ENCODE assay signal across 11 cellular contexts in genomic region chr1:108831225-108831624, GRCh38. TPM values are rescaled to one million over a fixed set of nuclear protein-coding genes. Genes with fewer than 3 reads are reported as not detected.
DNase-seq lines count a peak whose midpoint lies in the region; ATAC-seq and TF ChIP-seq lines count a peak whose summit lies in the region.
"Had no signal": no experiment of that assay in that cellular context is flagged by ENCODE, and none has a peak within 500 bp of the region (broad histone marks: within the 10 kb centered on the region; RNA-seq: fewer than 3 reads in every experiment).

No MANE protein-coding gene starts in this region.

- H2AFZ ChIP-seq in OCI-LY7 (ENCODE audit: low read length), result no peak overlapping the region

- POLR2A ChIA-PET in OCI-LY7 (lab: Charles Lee), result interaction anchor here (0.6 to 1.4 kb wide), 5 partner anchors 11 to 79 kb away, joined by 3 to 7 read pairs (median 4); no protein-coding TSS in a partner anchor

- intact Hi-C loops in body of pancreas (cut with DNase I) (loop anchor here (10.0 kb wide), 1 partner anchor 434 kb away; no protein-coding TSS in a partner anchor), OCI-LY7 (cut with micrococcal nuclease; ENCODE audit: unreplicated experiment) (no loop called here)

- CTCF ChIA-PET in OCI-LY7 (lab: Charles Lee; ENCODE audit: unreplicated experiment), result no interaction called here

- H3K36me3 ChIP-seq in body of pancreas (replicated peaks in 1 of 2; ENCODE audit: insufficient read depth in 1 of 2, low read depth in 2 of 2) (no peaks in the 10 kb centered on the region), OCI-LY7 (ENCODE audit: insufficient read depth, low read length) (no peaks in the 10 kb centered on the region)

- WGBS in body of pancreas, 2 donors, result 43 to 76% methylated on average over 2 of the region's 2 CpGs

- no peaks in the 10 kb centered on the region for H3K79me2 ChIP-seq in OCI-LY7 (ENCODE audit: insufficient read depth, low read depth, low read length)

- H3K4me1 ChIP-seq in body of pancreas (peaks cover 9% of the 10 kb centered on the region), OCI-LY7 (ENCODE audit: insufficient read depth, low read length, poor library complexity, severe bottlenecking) (no peaks in the 10 kb centered on the region)

- H3K4me3 ChIP-seq in HFF-Myc (replicated peaks; ENCODE audit: low read depth, low read length) (no peak overlapping the region), body of pancreas (no peak overlapping the region), OCI-LY7 (ENCODE audit: low read depth, low read length, poor library complexity, severe bottlenecking) (no peak overlapping the region)

- H3K9me2 ChIP-seq in OCI-LY7 (ENCODE audit: insufficient read depth, low read length), result no peaks in the 10 kb centered on the region

- peak; percentile 80 for DNase-seq in HFF-Myc (ENCODE audit: extremely low read depth, low read depth)
- no peak for DNase-seq in body of pancreas
- peak; percentile 61 for DNase-seq in hepatic stellate cell (ENCODE audit: low spot score)
- peak; percentile 42 for DNase-seq in stromal cell of bone marrow (ENCODE audit: low read depth)
- DNase-seq in T-helper 9 cell, result no peak
- DNase-seq in OCI-LY7 (ENCODE audit: low spot score), result no peak
- no peak for DNase-seq in activated CD4-positive, alpha-beta T cell treated with anti-CD3 and anti-CD28 coated beads, Interleukin-2, amount 50 U/mL, for 1 hour
- DNase-seq in activated CD8-positive, alpha-beta memory T cell treated with anti-CD3 and anti-CD28 coated beads, Interleukin-2, amount 50 U/mL, for 48 hours, result no peak
- DNase-seq: NCI-H2029 treated with DMSO at 0.1 percent for 48 hours; stimulated activated CD8-positive, alpha-beta memory T cell treated with anti-CD3 and anti-CD28 coated beads, Interleukin-4, amount 100 ng/mL, for 48 hours had no signal

- no peak for TF ChIP-seq CTCF in HFF-Myc (IDR thresholded peaks at IDR 0.05; ENCODE audit: low read depth, low read length, missing control alignments)
- TF ChIP-seq CTCF in body of pancreas (IDR thresholded peaks at IDR 0.05), result no peak
- no peak for TF ChIP-seq CTCF in OCI-LY7 (conservative IDR thresholded peaks at IDR 0.05; ENCODE audit: low read length)

- peak; percentile 40 for ATAC-seq in body of pancreas

- H3K27ac ChIP-seq in body of pancreas (peak overlapping the region in 1 of 4 donors; percentile 50), OCI-LY7 (ENCODE audit: low read depth, low read length, poor library complexity, severe bottlenecking) (no peak overlapping the region)

- H4K20me1 ChIP-seq in OCI-LY7 (ENCODE audit: insufficient read depth, low read length), result no peaks in the 10 kb centered on the region; the same call in 1 of the 2 replicates

- no TSS peak for BruUV-seq in OCI-LY7 (replicated peaks; lab: Mats Ljungman, UMichigan)

- no peaks in the 10 kb centered on the region for H3K9me3 ChIP-seq in body of pancreas
- no peaks in the 10 kb centered on the region for H3K9me3 ChIP-seq in OCI-LY7 (ENCODE audit: low read length)

- no peak overlapping the region for H3K4me2 ChIP-seq in OCI-LY7 (ENCODE audit: low read length)

- TF ChIP-seq POLR2A in body of pancreas (IDR thresholded peaks at IDR 0.05), result no peak

- H3K27me3 ChIP-seq in body of pancreas, result no peaks in the 10 kb centered on the region

RNA-seq across cellular contexts. Expression of gene AKNAD1, which starts 25.7 kb away (rescaled TPM):
- not detected for total RNA-seq in body of pancreas
- total RNA-seq in OCI-LY7 (2014; rRNA removed; shearing (Covaris generic)), result not detected in 2 replicates
- not detected in 2 replicates for total RNA-seq in OCI-LY7 (2022)
- total RNA-seq: T-helper 2 cell treated with Interferon-gamma antibody and Interleukin-4, amounts not matched to agents 100 ng/mL and 5 ng/mL, for 36 hours had no signal

RNA-seq across cellular contexts. Expression of gene GPSM2, which starts 45.6 kb away (rescaled TPM):
- total RNA-seq in body of pancreas, result 1 to 10 TPM; 1.6 to 2.3 TPM
- total RNA-seq in OCI-LY7 (2014; rRNA removed; shearing (Covaris generic)), result 41.1 and 42.4 TPM in 2 replicates
- 37.9 and 42.7 TPM in 2 replicates for total RNA-seq in OCI-LY7 (2022)

Comparison
In these comparisons a context has a peak if more than half of its experiments do, and no peak if none do; other contexts are left out.
1. DNase-seq: peak in HFF-Myc (single experiment), hepatic stellate cell (single experiment) and stromal cell of bone marrow (single experiment); none in body of pancreas (0 of 4), T-helper 9 cell (single experiment), OCI-LY7 (single experiment), activated CD4-positive, alpha-beta T cell treated with anti-CD3 and anti-CD28 coated beads, Interleukin-2, amount 50 U/mL, for 1 hour (single experiment) and activated CD8-positive, alpha-beta memory T cell treated with anti-CD3 and anti-CD28 coated beads, Interleukin-2, amount 50 U/mL, for 48 hours (single experiment).
2. RNA of gene GPSM2, which starts 45.6 kb away (total RNA-seq): 37.9 to 42.7 TPM in OCI-LY7; 1.6 to 2.3 TPM in body of pancreas; every median in the first group is over 10 times any median in the second.